ENCODE assay signal across 8 cellular contexts in the genomic region with DNA sequence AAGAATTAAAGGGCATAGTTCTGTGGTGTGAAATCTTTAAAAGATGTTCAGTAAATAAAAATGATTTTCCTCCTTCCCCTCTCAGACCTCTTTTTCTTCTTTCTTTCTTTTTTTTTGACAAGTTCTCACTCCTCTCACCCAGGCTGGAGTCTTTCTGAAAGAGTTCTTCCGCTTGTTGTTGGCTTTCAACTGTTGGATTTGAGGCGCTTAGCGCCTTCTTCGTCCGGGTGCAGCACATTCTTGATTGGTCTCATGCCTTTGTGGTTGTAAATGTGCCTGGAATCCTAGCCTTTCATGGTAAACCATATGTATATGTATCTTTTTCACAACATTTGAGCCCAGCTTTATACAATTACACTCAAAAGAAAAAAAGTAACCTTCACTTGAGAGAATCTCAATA. TPM values are rescaled to one million over a fixed set of nuclear protein-coding genes. Genes with fewer than 3 reads are reported as not detected.
DNase-seq lines count a peak whose midpoint lies in the region; ATAC-seq lines count a peak whose summit lies in the region.

No MANE protein-coding gene starts in this region.

- H3K4me1 ChIP-seq in thymus (ENCODE audit: control insufficient read depth, insufficient read depth, low read length), result peaks cover 11% of the 10 kb centered on the region

- no peaks in the 10 kb centered on the region for H3K27me3 Mint-ChIP-seq in activated T-cell treated with anti-CD3 and anti-CD28 coated beads, Interleukin-2, amount 50 U/mL, for 4 hours (ENCODE audit: low read depth)
- no peaks in the 10 kb centered on the region for H3K27me3 Mint-ChIP-seq in activated CD4-positive, alpha-beta memory T cell treated with anti-CD3 and anti-CD28 coated beads for 36 hours

- peak overlapping the region; percentile 100 for H3K4me3 Mint-ChIP-seq in activated T-cell treated with anti-CD3 and anti-CD28 coated beads, Interleukin-2, amount 50 U/mL, for 4 hours
- H3K4me3 Mint-ChIP-seq in activated CD4-positive, alpha-beta memory T cell treated with anti-CD3 and anti-CD28 coated beads for 36 hours, result peak overlapping the region; percentile 100

- CTCF ChIA-PET in activated CD4-positive, alpha-beta memory T cell treated with anti-CD3 and anti-CD28 coated beads for 36 hours (lab: Charles Lee), result interaction anchor here (1.2 to 3.4 kb wide), 4 partner anchors 84 to 209 kb away, joined by 3 to 14 read pairs (median 10); partner anchors contain the start of genes F5 and SCYL3

- H3K27ac Mint-ChIP-seq in activated CD4-positive, alpha-beta memory T cell treated with anti-CD3 and anti-CD28 coated beads for 36 hours, result peak overlapping the region; percentile 99

- no peaks in the 10 kb centered on the region for H3K36me3 ChIP-seq in thymus (ENCODE audit: control insufficient read depth, insufficient read depth)

- WGBS in thymus, result 11% methylated on average over 5 of the region's 5 CpGs

- POLR2A ChIA-PET in activated CD4-positive, alpha-beta memory T cell treated with anti-CD3 and anti-CD28 coated beads for 36 hours (lab: Charles Lee), result interaction anchor here (0.7 to 1.3 kb wide), 4 partner anchors 98 to 218 kb away, joined by 3 to 4 read pairs (median 4); partner anchors contain the start of gene SCYL3

- ATAC-seq in activated T-cell treated with anti-CD3 and anti-CD28 coated beads, Interleukin-2, amount 50 U/mL, for 4 hours, result no peak

- peaks cover 48% of the 10 kb centered on the region for H3K4me1 Mint-ChIP-seq in activated T-cell treated with anti-CD3 and anti-CD28 coated beads, Interleukin-2, amount 50 U/mL, for 4 hours (ENCODE audit: low read depth)
- peaks cover 44% of the 10 kb centered on the region for H3K4me1 Mint-ChIP-seq in activated CD4-positive, alpha-beta memory T cell treated with anti-CD3 and anti-CD28 coated beads for 36 hours (ENCODE audit: low read depth)

- H3K27ac ChIP-seq in thymus (ENCODE audit: low read depth), result no peak overlapping the region

- intact Hi-C loops in activated CD4-positive, alpha-beta memory T cell treated with anti-CD3 and anti-CD28 coated beads for 36 hours (cut with micrococcal nuclease), result loop anchor here (1.0 to 10.0 kb wide), 7 partner anchors 96 to 1949 kb away; partner anchors contain the start of genes ATP1B1, F5, KIFAP3 and NME7

- no peak for DNase-seq in activated T-cell treated with anti-CD3 and anti-CD28 coated beads, Interleukin-2, amount 50 U/mL, for 4 hours
- DNase-seq in activated T-cell treated with anti-CD3 and anti-CD28 coated beads, Interleukin-2, amount 50 U/mL, for 1 hour, result no peak
- DNase-seq in activated CD4-positive, alpha-beta memory T cell treated with anti-CD3 and anti-CD28 coated beads for 36 hours, result peak; percentile 18
- DNase-seq in iris pigment epithelial cell (ENCODE audit: low read depth) (peak; percentile 25), NCI-H524 (lab: John Stamatoyannopoulos, UW) (no peak), GM03348 (ENCODE audit: low spot score) (no peak), NCI-H1105 treated with DMSO at 0.1 percent for 48 hours (lab: John Stamatoyannopoulos, UW) (no peak)

- H3K27me3 ChIP-seq in thymus (ENCODE audit: control insufficient read depth, insufficient read depth), result no peaks in the 10 kb centered on the region

- H3K9me3 Mint-ChIP-seq in activated T-cell treated with anti-CD3 and anti-CD28 coated beads, Interleukin-2, amount 50 U/mL, for 4 hours, result no peaks in the 10 kb centered on the region
- no peaks in the 10 kb centered on the region for H3K9me3 Mint-ChIP-seq in activated CD4-positive, alpha-beta memory T cell treated with anti-CD3 and anti-CD28 coated beads for 36 hours

- H3K9me3 ChIP-seq in thymus (ENCODE audit: control insufficient read depth), result no peaks in the 10 kb centered on the region

- peak overlapping the region; percentile 63 for H3K4me3 ChIP-seq in thymus (ENCODE audit: low read length)

- H3K36me3 Mint-ChIP-seq in activated T-cell treated with anti-CD3 and anti-CD28 coated beads, Interleukin-2, amount 50 U/mL, for 4 hours (ENCODE audit: insufficient read depth), result peaks cover 12% of the 10 kb centered on the region
- H3K36me3 Mint-ChIP-seq in activated CD4-positive, alpha-beta memory T cell treated with anti-CD3 and anti-CD28 coated beads for 36 hours, result peaks cover 37% of the 10 kb centered on the region

RNA-seq across cellular contexts. Expression of gene METTL18, which starts 1.0 kb away (rescaled TPM):
- total RNA-seq in activated T-cell treated with anti-CD3 and anti-CD28 coated beads, Interleukin-2, amount 50 U/mL, for 4 hours, result 10 to 100 TPM in 1 of 3 donors, 1 to 10 TPM in 2; 8.0 to 12.1 (median 9.1) TPM
- 10 to 100 TPM; 10.8 to 10.9 TPM for total RNA-seq in activated CD4-positive, alpha-beta memory T cell treated with anti-CD3 and anti-CD28 coated beads for 36 hours
- 24.6 TPM for polyA plus RNA-seq in thymus

Comparison
In these comparisons a context has a peak if more than half of its experiments do, and no peak if none do; other contexts are left out.
1. DNase-seq: peak in activated CD4-positive, alpha-beta memory T cell treated with anti-CD3 and anti-CD28 coated beads for 36 hours (single experiment) and iris pigment epithelial cell (single experiment); none in activated T-cell treated with anti-CD3 and anti-CD28 coated beads, Interleukin-2, amount 50 U/mL, for 4 hours (single experiment), activated T-cell treated with anti-CD3 and anti-CD28 coated beads, Interleukin-2, amount 50 U/mL, for 1 hour (single experiment), NCI-H524 (0 of 2), GM03348 (single experiment) and NCI-H1105 treated with DMSO at 0.1 percent for 48 hours (single experiment).